ENCODE assay signal across 1 cellular context in the genomic region with DNA sequence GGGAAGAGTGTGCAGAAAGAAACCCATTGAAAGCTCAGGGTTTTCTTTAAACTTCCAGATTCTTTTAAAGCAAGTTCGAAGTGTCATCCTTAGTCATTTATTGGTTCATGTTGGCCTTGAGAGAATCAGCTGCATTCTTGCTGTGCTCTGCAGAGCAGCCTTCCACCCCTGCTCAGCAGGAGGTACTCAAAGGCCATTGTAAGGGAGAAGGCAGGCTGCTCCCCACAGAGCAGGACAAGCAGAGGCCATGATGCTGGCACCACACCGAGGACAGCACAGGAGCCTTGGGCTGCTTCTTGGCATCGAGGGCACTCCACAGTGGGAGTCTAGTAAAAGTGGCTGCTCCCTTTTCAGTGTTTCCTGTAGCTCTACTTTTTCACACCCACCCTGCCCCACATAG.
TF ChIP-seq lines count a peak whose summit lies in the region.

No MANE protein-coding gene starts in this region.

TF ChIP-seq in SK-N-SH treated with all-trans-retinoic acid at 6 μM for 48 hours, 23 proteins besides CTCF, POLR2A, EP300 and RAD21 (continued from another document):
- TF ChIP-seq ARNTL (CRISPR knock-in tag; IDR thresholded peaks at IDR 0.05; ENCODE audit: borderline replicate concordance, low read depth) (no peak), PPARA (CRISPR knock-in tag; IDR thresholded peaks at IDR 0.05; ENCODE audit: borderline replicate concordance) (no peak), CSDC2 (CRISPR knock-in tag; IDR thresholded peaks at IDR 0.05) (no peak)
